In genomic region chr4:10093273-10093621, GRCh38 we compare ENCODE assay signal across 11 cellular contexts. TPM values are rescaled to one million over a fixed set of nuclear protein-coding genes. Genes with fewer than 3 reads are reported as not detected.
A peak's percentile ranks its signal among the peaks of the same experiment; 100 is the strongest.
DNase-seq lines count a peak whose midpoint lies in the region; ATAC-seq and TF ChIP-seq lines count a peak whose summit lies in the region.
"Had no signal": no experiment of that assay in that cellular context is flagged by ENCODE, and none has a peak within 500 bp of the region (broad histone marks: within the 10 kb centered on the region; RNA-seq: fewer than 3 reads in every experiment).

No MANE protein-coding gene starts in this region.

- TF ChIP-seq POLR2A in vagina (IDR thresholded peaks at IDR 0.05), result no peak

- H3K4me3 Mint-ChIP-seq in endothelial cell (ENCODE audit: unreplicated experiment) (peak overlapping the region; percentile 47), natural killer cell (peak overlapping the region; percentile 75)

- H3K36me3 ChIP-seq in vagina, result peaks cover 0 to 59% of the 10 kb centered on the region in 2 donors

- H3K27ac Mint-ChIP-seq in endothelial cell (ENCODE audit: unreplicated experiment), result peak overlapping the region; percentile 36
- peak overlapping the region; percentile 88 to 99 for H3K27ac Mint-ChIP-seq in natural killer cell

- peak overlapping the region; percentile 53 for H3K27ac ChIP-seq in vagina
- H3K27ac ChIP-seq: C4-2B had no signal

- H3K9me3 Mint-ChIP-seq in endothelial cell (ENCODE audit: unreplicated experiment) (no peaks in the 10 kb centered on the region), natural killer cell (no peaks in the 10 kb centered on the region)

- H3K36me3 Mint-ChIP-seq in endothelial cell (ENCODE audit: low read depth, unreplicated experiment) (peaks cover 40% of the 10 kb centered on the region), natural killer cell (no peaks in the 10 kb centered on the region)

- DNase-seq in Right ventricle myocardium superior (peak; percentile 47), cardiac septum (ENCODE audit: low spot score) (no peak), endothelial cell (ENCODE audit: low spot score) (no peak), natural killer cell (no peak), vagina (ENCODE audit: extremely low spot score in 2 of 2) (no peak), A172 (ENCODE audit: low spot score) (no peak)
- no peak for DNase-seq in central memory CD4-positive, alpha-beta T cell
- DNase-seq: GOT3, NCI-H2171 had no signal

- peaks cover 11% of the 10 kb centered on the region for H3K4me1 Mint-ChIP-seq in endothelial cell (ENCODE audit: unreplicated experiment)
- peaks cover 62 to 73% of the 10 kb centered on the region in 2 donors for H3K4me1 Mint-ChIP-seq in natural killer cell

- H3K27me3 Mint-ChIP-seq in endothelial cell (ENCODE audit: unreplicated experiment) (peaks cover 16% of the 10 kb centered on the region), natural killer cell (ENCODE audit: low read depth in 2 of 2) (no peaks in the 10 kb centered on the region)

- intact Hi-C loops in Right ventricle myocardium superior (cut with DNase I) (no loop called here), cardiac septum (cut with DNase I) (no loop called here), natural killer cell (cut with micrococcal nuclease) (loop anchor here (10.0 kb wide), 1 partner anchor 78 kb away; no protein-coding TSS in a partner anchor), vagina (cut with DNase I) (no loop called here)

- H3K27me3 ChIP-seq in vagina, result no peaks in the 10 kb centered on the region

- H3K4me3 ChIP-seq in vagina, result no peak overlapping the region

- H3K4me1 ChIP-seq in vagina, result peaks cover 92% of the 10 kb centered on the region

- H3K9me3 ChIP-seq in vagina, result no peaks in the 10 kb centered on the region

- no peak for ATAC-seq in Right ventricle myocardium superior (ENCODE audit: poor library complexity)
- no peak for ATAC-seq in natural killer cell
- no peak for ATAC-seq in HG03378 (IDR thresholded peaks at IDR 0.05; ENCODE audit: unreplicated experiment)

- TF ChIP-seq CTCF in endothelial cell (IDR thresholded peaks at IDR 0.05; ENCODE audit: unreplicated experiment), result no peak
- TF ChIP-seq CTCF in natural killer cell (IDR thresholded peaks at IDR 0.05), result no peak
- TF ChIP-seq CTCF in vagina (IDR thresholded peaks at IDR 0.05), result no peak

RNA-seq across cellular contexts. Expression of gene WDR1, which starts 23.4 kb away (rescaled TPM):
- 183 TPM for total RNA-seq in Right ventricle myocardium superior
- total RNA-seq in cardiac septum, result 245 TPM
- 501 TPM for total RNA-seq in endothelial cell (ENCODE audit: unreplicated experiment)
- total RNA-seq in natural killer cell, result 100 to 1,000 TPM; 411 to 477 (median 468) TPM
- 159 TPM for total RNA-seq in vagina
- total RNA-seq in A172 (2014; rRNA removed; shearing (Covaris generic)), result 271 and 296 TPM in 2 replicates
